1 cellular context compared by ENCODE assay signal in genomic region chr11:269146-269890, GRCh38.
TF ChIP-seq lines count a peak whose summit lies in the region.

No MANE protein-coding gene starts in this region.

TF ChIP-seq in K562, 482 proteins besides CTCF, POLR2A, EP300 and RAD21 (continued from another document and continues in another):
- TF ChIP-seq CUX1 (CRISPR knock-in tag; IDR thresholded peaks at IDR 0.05) (peak; percentile 4; the same call in 1 of the 2 replicates), ZNF121 (CRISPR knock-in tag; conservative IDR thresholded peaks at IDR 0.05) (no peak), ZNF224 (CRISPR knock-in tag; IDR thresholded peaks at IDR 0.05) (no peak), ZNF3 (CRISPR knock-in tag; IDR thresholded peaks at IDR 0.05) (no peak), PYGO2 (tag; IDR thresholded peaks at IDR 0.05) (no peak), FOXA3 (CRISPR knock-in tag; conservative IDR thresholded peaks at IDR 0.05 in 1 of 2, IDR thresholded peaks at IDR 0.05 in 1 of 2) (peak in 1 of 2 experiments; percentile 41; a peak in 1 of 4 replicates), SMAD2 (IDR thresholded peaks at IDR 0.05; ENCODE audit: low read depth, low read length) (no peak), ZNF778 (CRISPR knock-in tag; IDR thresholded peaks at IDR 0.05) (no peak), TRIM25 (IDR thresholded peaks at IDR 0.05; ENCODE audit: borderline replicate concordance) (no peak), SREBF2 (CRISPR knock-in tag; IDR thresholded peaks at IDR 0.05) (no peak), RFX7 (CRISPR knock-in tag; IDR thresholded peaks at IDR 0.05) (no peak), TSHZ1 (CRISPR knock-in tag; IDR thresholded peaks at IDR 0.05) (no peak), SP1 (CRISPR knock-in tag; IDR thresholded peaks at IDR 0.05) (no peak; the same call in none of the 2 replicates), TRIM24 (IDR thresholded peaks at IDR 0.05) (peak; percentile 78 to 84; a peak in 3 of 4 replicates), TOE1 (IDR thresholded peaks at IDR 0.05; ENCODE audit: borderline replicate concordance) (peak; percentile 92), TOE1 (CRISPR knock-in tag; IDR thresholded peaks at IDR 0.05; ENCODE audit: borderline replicate concordance, low read depth) (no peak), HIVEP1 (CRISPR knock-in tag; IDR thresholded peaks at IDR 0.05) (no peak), ZNF696 (CRISPR knock-in tag; conservative IDR thresholded peaks at IDR 0.05) (no peak), NR2C2 (CRISPR knock-in tag; IDR thresholded peaks at IDR 0.05) (no peak), NR2C2 (tag; IDR thresholded peaks at IDR 0.05) (peak; percentile 68), E2F1 (CRISPR knock-in tag; IDR thresholded peaks at IDR 0.05) (no peak), STAG1 (CRISPR knock-in tag; IDR thresholded peaks at IDR 0.05; ENCODE audit: borderline replicate concordance) (no peak), U2AF2 (optimal IDR thresholded peaks at IDR 0.05; ENCODE audit: low read depth, low read length) (no peak), ZNF324 (CRISPR knock-in tag; IDR thresholded peaks at IDR 0.05) (no peak), MEF2A (IDR thresholded peaks at IDR 0.05; ENCODE audit: control insufficient read depth, low read depth, low read length) (no peak), USF1 (CRISPR knock-in tag; IDR thresholded peaks at IDR 0.05) (peak; percentile 89), JUN (IDR thresholded peaks at IDR 0.05; ENCODE audit: borderline replicate concordance, low read depth, low read length) (peak; percentile 63), JUN (CRISPR knock-in tag; IDR thresholded peaks at IDR 0.05; ENCODE audit: borderline replicate concordance) (no peak), SMAD4 (CRISPR knock-in tag; conservative IDR thresholded peaks at IDR 0.05) (no peak; the same call in 1 of the 2 replicates), MCM2 (IDR thresholded peaks at IDR 0.05; ENCODE audit: low read depth) (no peak), EGR1 (conservative IDR thresholded peaks at IDR 0.05) (no peak), SMARCC2 (IDR thresholded peaks at IDR 0.05; ENCODE audit: low read depth) (0 out of 2 replicates have a peak, but pooled peaks have one; percentile 29), ATF3 (IDR thresholded peaks at IDR 0.05) (peak; percentile 96), ATF3 (CRISPR knock-in tag; conservative IDR thresholded peaks at IDR 0.05) (peak; percentile 70), ZNF561 (CRISPR knock-in tag; conservative IDR thresholded peaks at IDR 0.05) (no peak), ZNF589 (CRISPR knock-in tag; IDR thresholded peaks at IDR 0.05; ENCODE audit: low read depth) (peak; percentile 15; the same call in 1 of the 2 replicates), LARP7 (IDR thresholded peaks at IDR 0.05) (no peak), ATF1 (CRISPR knock-in tag; IDR thresholded peaks at IDR 0.05) (no peak), ATF1 (tag; IDR thresholded peaks at IDR 0.05) (peak; percentile 16; the same call in 1 of the 2 replicates), RCOR1 (IDR thresholded peaks at IDR 0.05; ENCODE audit: borderline replicate concordance in 1 of 2, low read depth in 2 of 2, low read length in 2 of 2) (no peak), SETDB1 (IDR thresholded peaks at IDR 0.05; ENCODE audit: low read length) (no peak), CBFB (CRISPR knock-in tag; IDR thresholded peaks at IDR 0.05) (no peak), TAF9B (IDR thresholded peaks at IDR 0.05; ENCODE audit: partially characterized antibody) (no peak), MYBL2 (IDR thresholded peaks at IDR 0.05; ENCODE audit: low read depth) (peak; percentile 71), MYBL2 (CRISPR knock-in tag; IDR thresholded peaks at IDR 0.05; ENCODE audit: borderline replicate concordance) (no peak), BCL6 (CRISPR knock-in tag; IDR thresholded peaks at IDR 0.05) (no peak), SREBF1 (IDR thresholded peaks at IDR 0.05; ENCODE audit: borderline replicate concordance, low read depth, low read length) (no peak), ZNF174 (CRISPR knock-in tag; IDR thresholded peaks at IDR 0.05) (no peak)
- TF ChIP-seq, protein P1, sequence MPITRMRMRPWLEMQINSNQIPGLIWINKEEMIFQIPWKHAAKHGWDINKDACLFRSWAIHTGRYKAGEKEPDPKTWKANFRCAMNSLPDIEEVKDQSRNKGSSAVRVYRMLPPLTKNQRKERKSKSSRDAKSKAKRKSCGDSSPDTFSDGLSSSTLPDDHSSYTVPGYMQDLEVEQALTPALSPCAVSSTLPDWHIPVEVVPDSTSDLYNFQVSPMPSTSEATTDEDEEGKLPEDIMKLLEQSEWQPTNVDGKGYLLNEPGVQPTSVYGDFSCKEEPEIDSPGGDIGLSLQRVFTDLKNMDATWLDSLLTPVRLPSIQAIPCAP (CRISPR knock-in tag; IDR thresholded peaks at IDR 0.05; ENCODE audit: borderline replicate concordance), result no peak
- TF ChIP-seq, protein P2, sequence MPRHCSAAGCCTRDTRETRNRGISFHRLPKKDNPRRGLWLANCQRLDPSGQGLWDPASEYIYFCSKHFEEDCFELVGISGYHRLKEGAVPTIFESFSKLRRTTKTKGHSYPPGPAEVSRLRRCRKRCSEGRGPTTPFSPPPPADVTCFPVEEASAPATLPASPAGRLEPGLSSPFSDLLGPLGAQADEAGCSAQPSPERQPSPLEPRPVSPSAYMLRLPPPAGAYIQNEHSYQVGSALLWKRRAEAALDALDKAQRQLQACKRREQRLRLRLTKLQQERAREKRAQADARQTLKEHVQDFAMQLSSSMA (CRISPR knock-in tag; IDR thresholded peaks at IDR 0.05), result no peak
- TF ChIP-seq, protein P3, sequence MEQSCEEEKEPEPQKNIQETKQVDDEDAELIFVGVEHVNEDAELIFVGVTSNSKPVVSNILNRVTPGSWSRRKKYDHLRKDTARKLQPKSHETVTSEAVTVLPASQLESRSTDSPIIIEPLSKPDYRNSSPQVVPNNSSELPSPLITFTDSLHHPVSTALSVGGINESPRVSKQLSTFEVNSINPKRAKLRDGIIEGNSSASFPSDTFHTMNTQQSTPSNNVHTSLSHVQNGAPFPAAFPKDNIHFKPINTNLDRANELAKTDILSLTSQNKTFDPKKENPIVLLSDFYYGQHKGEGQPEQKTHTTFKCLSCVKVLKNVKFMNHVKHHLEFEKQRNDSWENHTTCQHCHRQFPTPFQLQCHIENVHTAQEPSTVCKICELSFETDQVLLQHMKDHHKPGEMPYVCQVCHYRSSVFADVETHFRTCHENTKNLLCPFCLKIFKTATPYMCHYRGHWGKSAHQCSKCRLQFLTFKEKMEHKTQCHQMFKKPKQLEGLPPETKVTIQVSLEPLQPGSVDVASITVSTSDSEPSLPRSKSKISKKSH (CRISPR knock-in tag; IDR thresholded peaks at IDR 0.05), result no peak
